Comparison of ENCODE assay signal across 19 cellular contexts in genomic region chr3:105513042-105513441, GRCh38.
DNase-seq lines count a peak whose midpoint lies in the region; ATAC-seq and TF ChIP-seq lines count a peak whose summit lies in the region.
"Had no signal": no experiment of that assay in that cellular context is flagged by ENCODE, and none has a peak within 500 bp of the region (broad histone marks: within the 10 kb centered on the region; RNA-seq: fewer than 3 reads in every experiment).

No MANE protein-coding gene starts in this region.

- in situ Hi-C loops in mammary epithelial cell (cut with MboI; ENCODE audit: low sequenced_read_pairs in 2 of 2), result loop anchor here (10.0 to 25.0 kb wide), 2 partner anchors 138 to 901 kb away; no protein-coding TSS in a partner anchor

- H4K5ac ChIP-seq in mesendoderm (ENCODE audit: low read length), result no peak overlapping the region

- H3K4ac ChIP-seq in mesendoderm (ENCODE audit: low read depth, low read length), result no peak overlapping the region

- no peak overlapping the region for H2AK5ac ChIP-seq in mesendoderm (ENCODE audit: low read length)

- H3K27ac ChIP-seq in mammary epithelial cell (ENCODE audit: insufficient read depth, low read depth, low read length) (peak overlapping the region; percentile 36), mesendoderm (ENCODE audit: low read depth, low read length) (no peak overlapping the region)
- H3K27ac ChIP-seq: BLaER1 treated with 17β-estradiol and CSF1 and Interleukin-3, amounts not matched to agents 10 nM and 100 nM; gastrocnemius medialis; ovary; RWPE1; spleen had no signal

- H3K9ac ChIP-seq in mammary epithelial cell (ENCODE audit: insufficient read depth, low read length), result no peak overlapping the region
- H3K9ac ChIP-seq in mesendoderm (ENCODE audit: low read length), result no peak overlapping the region
- H3K9ac ChIP-seq: BLaER1 treated with 17β-estradiol and CSF1 and Interleukin-3, amounts not matched to agents 10 nM and 100 nM had no signal

- H3K4me1 ChIP-seq in mammary epithelial cell (ENCODE audit: insufficient read depth, low read length), result peaks cover 6% of the 10 kb centered on the region
- no peaks in the 10 kb centered on the region for H3K4me1 ChIP-seq in mesendoderm (ENCODE audit: control insufficient read depth, low read depth, low read length)
- H3K4me1 ChIP-seq: BLaER1 treated with 17β-estradiol and CSF1 and Interleukin-3, amounts not matched to agents 10 nM and 100 nM; gastrocnemius medialis; spleen had no signal

- CTCF ChIA-PET in mammary epithelial cell (lab: Charles Lee; ENCODE audit: low non-redundant PET), result no interaction called here

- no peak for TF ChIP-seq RAD21 in Ishikawa (IDR thresholded peaks at IDR 0.05; ENCODE audit: low read depth)

- no peak overlapping the region for H3K56ac ChIP-seq in mesendoderm (ENCODE audit: low read length)

- no peak for TF ChIP-seq EP300 in Ishikawa (IDR thresholded peaks at IDR 0.05; ENCODE audit: borderline replicate concordance)

- no peak for ATAC-seq in GM19463 (IDR thresholded peaks at IDR 0.05; ENCODE audit: unreplicated experiment)
- ATAC-seq: gastrocnemius medialis had no signal

- DNase-seq in AG10803 (ENCODE audit: low read depth), result peak; percentile 94
- DNase-seq in mammary epithelial cell, result peak; percentile 17
- peak; percentile 14 for DNase-seq in mesendoderm
- DNase-seq in NCI-H510A treated with DMSO at 0.1 percent for 48 hours (lab: John Stamatoyannopoulos, UW), result no peak
- DNase-seq in OCI-M2 (lab: John Stamatoyannopoulos, UW; ENCODE audit: unreplicated experiment), result no peak
- DNase-seq in activated CD4-positive, alpha-beta T cell treated with anti-CD3 and anti-CD28 coated beads for 4 hours, result no peak
- DNase-seq: activated CD4-positive, CD25-positive, alpha-beta regulatory T cell treated with anti-CD3 and anti-CD28 coated beads, Interleukin-2, amount 50 U/mL, for 72 hours; DMS79 treated with DMSO at 0.1 percent for 48 hours; gastrocnemius medialis; midbrain; NCI-H1694 treated with DMSO at 0.1 percent for 48 hours; NCI-H526 treated with DMSO at 0.1 percent for 48 hours; ovary; spleen; T-helper 2 cell had no signal

- intact Hi-C loops in mammary epithelial cell (cut with micrococcal nuclease), result loop anchor here (10.0 kb wide), 1 partner anchor 308 kb away; no protein-coding TSS in a partner anchor

- 0% methylated on average over 1 of the region's 1 CpG for WGBS in mammary epithelial cell (ENCODE audit: low coverage, missing lambda C conversion rate)
- no CpG with 5 or more reads among the region's 1 CpG for WGBS in mesendoderm (ENCODE audit: extremely low coverage, insufficient coverage, low lambda C conversion rate)

- no peak overlapping the region for H4K8ac ChIP-seq in mesendoderm (ENCODE audit: low read depth, low read length)

- no peaks in the 10 kb centered on the region for H3K36me3 ChIP-seq in mammary epithelial cell (ENCODE audit: insufficient read depth, low read length)
- no peaks in the 10 kb centered on the region for H3K36me3 ChIP-seq in mesendoderm (ENCODE audit: control insufficient read depth, insufficient read depth, low read length)
- H3K36me3 ChIP-seq: BLaER1 treated with 17β-estradiol and CSF1 and Interleukin-3, amounts not matched to agents 10 nM and 100 nM; gastrocnemius medialis; ovary; spleen had no signal

- H2BK120ac ChIP-seq in mesendoderm (ENCODE audit: low read depth, low read length), result no peak overlapping the region

- no peak overlapping the region for H2AFZ ChIP-seq in mammary epithelial cell (ENCODE audit: low read depth, low read length)

- H3K4me3 ChIP-seq in AG10803 (ENCODE audit: low read length) (no peak overlapping the region), mammary epithelial cell (replicated peaks in 1 of 3; ENCODE audit: insufficient read depth in 1 of 3, low read depth in 2 of 3, low read length in 3 of 3) (no peak overlapping the region), mesendoderm (ENCODE audit: low read length) (no peak overlapping the region)
- H3K4me3 ChIP-seq: BLaER1 treated with 17β-estradiol and CSF1 and Interleukin-3, amounts not matched to agents 10 nM and 100 nM; gastrocnemius medialis; ovary; spleen had no signal

- dilution Hi-C loops in mammary epithelial cell (cut with HindIII; ENCODE audit: low sequenced_read_pairs), result no loop called here

- no TSS peak for BruUV-seq in mammary epithelial cell (replicated peaks; lab: Mats Ljungman, UMichigan)

- no peak overlapping the region for H3K18ac ChIP-seq in mesendoderm (ENCODE audit: low read length)

- no peak overlapping the region for H3K23ac ChIP-seq in mesendoderm (ENCODE audit: low read length)

- H3K27me3 ChIP-seq in mammary epithelial cell (ENCODE audit: insufficient read depth, low read length), result no peaks in the 10 kb centered on the region
- no peaks in the 10 kb centered on the region for H3K27me3 ChIP-seq in mesendoderm (ENCODE audit: insufficient read depth, low read length, poor library complexity)
- H3K27me3 ChIP-seq: BLaER1 treated with 17β-estradiol and CSF1 and Interleukin-3, amounts not matched to agents 10 nM and 100 nM; gastrocnemius medialis; ovary; spleen had no signal

- no peaks in the 10 kb centered on the region for H3K79me1 ChIP-seq in mesendoderm (ENCODE audit: low read length)

- H4K20me1 ChIP-seq in mammary epithelial cell (ENCODE audit: insufficient read depth, low read length), result no peaks in the 10 kb centered on the region

- H3K79me2 ChIP-seq in mammary epithelial cell (ENCODE audit: insufficient read depth, low read length) (peaks cover 70% of the 10 kb centered on the region), mesendoderm (ENCODE audit: control insufficient read depth, insufficient read depth, low read length) (no peaks in the 10 kb centered on the region)

- TF ChIP-seq CTCF in AG10803 (conservative IDR thresholded peaks at IDR 0.05; ENCODE audit: low read length) (no peak), mammary epithelial cell (conservative IDR thresholded peaks at IDR 0.05 in 1 of 2, IDR thresholded peaks at IDR 0.05 in 1 of 2; ENCODE audit: extremely low read depth in 1 of 2, insufficient read depth in 1 of 2, low read depth in 1 of 2, low read length in 2 of 2) (no peak)

- H3K4me2 ChIP-seq in mammary epithelial cell (ENCODE audit: insufficient read depth, low read depth, low read length) (no peak overlapping the region), mesendoderm (ENCODE audit: low read length) (no peak overlapping the region)
- H3K4me2 ChIP-seq: BLaER1 treated with 17β-estradiol and CSF1 and Interleukin-3, amounts not matched to agents 10 nM and 100 nM had no signal

- no peak overlapping the region for H2BK15ac ChIP-seq in mesendoderm (replicated peaks; ENCODE audit: low read depth)

- H2BK5ac ChIP-seq in mesendoderm (ENCODE audit: low read length), result no peak overlapping the region

- no peaks in the 10 kb centered on the region for H3K9me3 ChIP-seq in mammary epithelial cell (replicated peaks; ENCODE audit: insufficient read depth, low read length)
- H3K9me3 ChIP-seq: BLaER1 treated with 17β-estradiol and CSF1 and Interleukin-3, amounts not matched to agents 10 nM and 100 nM; gastrocnemius medialis; ovary; spleen had no signal

TF ChIP-seq in Ishikawa, 13 proteins besides CTCF, POLR2A, EP300 and RAD21:
- TF ChIP-seq NFIC (IDR thresholded peaks at IDR 0.05) (0 out of 2 replicates have a peak, but pooled peaks have one; percentile 20), CEBPB (IDR thresholded peaks at IDR 0.05) (no peak)

Comparison
In these comparisons a context has a peak if more than half of its experiments do, and no peak if none do; other contexts are left out.
1. DNase-seq: peak in AG10803 (single experiment), mammary epithelial cell (single experiment) and mesendoderm (single experiment); none in NCI-H510A treated with DMSO at 0.1 percent for 48 hours (single experiment), OCI-M2 (single experiment) and activated CD4-positive, alpha-beta T cell treated with anti-CD3 and anti-CD28 coated beads for 4 hours (0 of 2).